28 cellular contexts compared by ENCODE assay signal in the genomic region with DNA sequence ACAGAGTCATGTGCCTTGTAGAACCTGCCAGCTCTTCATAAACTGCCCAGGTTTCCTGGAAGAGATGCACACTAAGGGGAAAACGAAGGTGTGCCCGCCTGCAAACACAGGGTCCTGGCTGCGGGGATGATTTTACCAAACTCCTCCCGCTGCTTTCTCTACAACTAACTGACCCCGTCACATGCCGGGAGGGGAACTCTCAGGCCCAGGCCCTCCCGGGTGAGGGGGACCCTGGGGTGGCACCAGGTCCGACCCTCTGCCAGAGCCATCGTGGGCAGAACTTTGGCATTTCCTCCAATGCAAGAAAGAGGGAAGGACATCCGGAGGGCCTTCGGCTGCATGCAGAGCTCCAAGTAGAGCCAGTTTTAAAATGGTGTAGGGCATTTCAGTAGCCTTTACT. TPM values are rescaled to one million over a fixed set of nuclear protein-coding genes. Genes with fewer than 3 reads are reported as not detected.
DNase-seq lines count a peak whose midpoint lies in the region; ATAC-seq and TF ChIP-seq lines count a peak whose summit lies in the region.
"Had no signal": no experiment of that assay in that cellular context is flagged by ENCODE, and none has a peak within 500 bp of the region (broad histone marks: within the 10 kb centered on the region; RNA-seq: fewer than 3 reads in every experiment).

No MANE protein-coding gene starts in this region.

- H3K36me3 Mint-ChIP-seq in activated CD4-positive, alpha-beta T cell treated with anti-CD3 and anti-CD28 coated beads, Interleukin-2, amount 10 ng/mL, durations not matched to agents 24 days and 14 days (ENCODE audit: low read depth) = no peaks in the 10 kb centered on the region
- H3K36me3 Mint-ChIP-seq: CD8-positive, alpha-beta T cell had no signal

- intact Hi-C loops in stomach (cut with DNase I; ENCODE audit: low total_unique reads) (no loop called here), OCI-LY7 (cut with micrococcal nuclease; ENCODE audit: unreplicated experiment) (no loop called here)
- intact Hi-C loops in activated CD4-positive, alpha-beta T cell treated with anti-CD3 and anti-CD28 coated beads, Interleukin-2, amount 10 ng/mL, durations not matched to agents 24 days and 14 days (cut with micrococcal nuclease) = no loop called here

- H3K9me3 ChIP-seq in stomach (no peaks in the 10 kb centered on the region), OCI-LY7 (ENCODE audit: low read length) (no peaks in the 10 kb centered on the region)
- H3K9me3 ChIP-seq: BLaER1 treated with 17β-estradiol and CSF1 and Interleukin-3, amounts not matched to agents 10 nM and 100 nM; Caco-2; HAP-1; MG63; SJCRH30 had no signal

- H3K36me3 ChIP-seq in stomach (peaks cover 0 to 28% (median 12%) of the 10 kb centered on the region in 4 donors), OCI-LY7 (ENCODE audit: insufficient read depth, low read length) (no peaks in the 10 kb centered on the region)
- H3K36me3 ChIP-seq: BLaER1 treated with 17β-estradiol and CSF1 and Interleukin-3, amounts not matched to agents 10 nM and 100 nM; HAP-1; MG63; SJCRH30 had no signal

- H3K27ac Mint-ChIP-seq in activated CD4-positive, alpha-beta T cell treated with anti-CD3 and anti-CD28 coated beads, Interleukin-2, amount 10 ng/mL, durations not matched to agents 24 days and 14 days = no peak overlapping the region
- H3K27ac Mint-ChIP-seq: CD8-positive, alpha-beta T cell; HFFc6 had no signal

- POLR2A ChIA-PET in OCI-LY7 (lab: Charles Lee) = no interaction called here

- H3K9me2 ChIP-seq in OCI-LY7 (ENCODE audit: insufficient read depth, low read length) = no peaks in the 10 kb centered on the region

- no peaks in the 10 kb centered on the region for H3K4me1 Mint-ChIP-seq in activated CD4-positive, alpha-beta T cell treated with anti-CD3 and anti-CD28 coated beads, Interleukin-2, amount 10 ng/mL, durations not matched to agents 24 days and 14 days

- no peaks in the 10 kb centered on the region for H3K79me2 ChIP-seq in OCI-LY7 (ENCODE audit: insufficient read depth, low read depth, low read length)

- CTCF ChIA-PET in OCI-LY7 (lab: Charles Lee; ENCODE audit: unreplicated experiment) = interaction anchor here (0.5 kb wide), 1 partner anchor 631 kb away, joined by 3 read pairs; no protein-coding TSS in a partner anchor

- H3K4me3 ChIP-seq in stomach = no peak overlapping the region
- no peak overlapping the region for H3K4me3 ChIP-seq in OCI-LY7 (ENCODE audit: low read depth, low read length, poor library complexity, severe bottlenecking)
- H3K4me3 ChIP-seq: BLaER1 treated with 17β-estradiol and CSF1 and Interleukin-3, amounts not matched to agents 10 nM and 100 nM; HAP-1; MG63; PC-9; SJCRH30 had no signal

- no peak for ATAC-seq in HG02981 (IDR thresholded peaks at IDR 0.05; ENCODE audit: unreplicated experiment)
- ATAC-seq: CD8-positive, alpha-beta T cell; Right ventricle myocardium inferior had no signal

- H2AFZ ChIP-seq in OCI-LY7 (ENCODE audit: low read length) = no peak overlapping the region
- H2AFZ ChIP-seq: PC-9 had no signal

- TF ChIP-seq CTCF in VCaP (conservative IDR thresholded peaks at IDR 0.05) = no peak
- TF ChIP-seq CTCF in stomach (IDR thresholded peaks at IDR 0.05) = no peak
- TF ChIP-seq CTCF in OCI-LY7 (conservative IDR thresholded peaks at IDR 0.05; ENCODE audit: low read length) = no peak

- no peak for TF ChIP-seq POLR2A in stomach (IDR thresholded peaks at IDR 0.05)

- H3K27me3 ChIP-seq in stomach = peaks cover 0 to 6% (median 0%) of the 10 kb centered on the region in 3 donors

- H3K9me3 Mint-ChIP-seq in activated CD4-positive, alpha-beta T cell treated with anti-CD3 and anti-CD28 coated beads, Interleukin-2, amount 10 ng/mL, durations not matched to agents 24 days and 14 days = no peaks in the 10 kb centered on the region
- H3K9me3 Mint-ChIP-seq: CD8-positive, alpha-beta T cell; HFFc6 had no signal

- H3K4me1 ChIP-seq in stomach (peaks cover 0 to 8% (median 1%) of the 10 kb centered on the region in 4 donors), OCI-LY7 (ENCODE audit: insufficient read depth, low read length, poor library complexity, severe bottlenecking) (no peaks in the 10 kb centered on the region)
- H3K4me1 ChIP-seq: HAP-1, SJCRH30 had no signal

- DNase-seq in ecto neural progenitor cell (ENCODE audit: low spot score) (peak; percentile 33), mesenteric fat pad (ENCODE audit: low spot score) (peak; percentile 75), stomach (peak; percentile 13), OCI-LY7 (ENCODE audit: low spot score) (no peak), dermis blood vessel endothelial cell (no peak)
- no peak for DNase-seq in activated CD4-positive, alpha-beta T cell treated with anti-CD3 and anti-CD28 coated beads, Interleukin-2, amount 10 ng/mL, durations not matched to agents 24 days and 14 days
- DNase-seq: AML-193; Caco-2; GOT3; HFFc6; KBM-7; MG63; NCI-H1105 treated with DMSO at 0.1 percent for 48 hours; NCI-H1694; NCI-H2029 treated with DMSO at 0.1 percent for 48 hours; NCI-H446 treated with DMSO at 0.1 percent for 48 hours; NCI-H82; NK-92 treated with Interleukin-12 subunit alpha and Interleukin-12 subunit beta, amount 100 ng/mL, for 24 hours; PC-9; SJCRH30 had no signal

- WGBS in stomach, 5 donors = 87 to 95% (median 93%) methylated on average over 10 to 11 of the region's 11 CpGs

- H3K27ac ChIP-seq in VCaP = peak overlapping the region; percentile 72
- H3K27ac ChIP-seq in stomach = no peak overlapping the region
- no peak overlapping the region for H3K27ac ChIP-seq in OCI-LY7 (ENCODE audit: low read depth, low read length, poor library complexity, severe bottlenecking)
- H3K27ac ChIP-seq: BLaER1 treated with 17β-estradiol and CSF1 and Interleukin-3, amounts not matched to agents 10 nM and 100 nM; PC-9; SJCRH30 had no signal

- H3K4me3 Mint-ChIP-seq in activated CD4-positive, alpha-beta T cell treated with anti-CD3 and anti-CD28 coated beads, Interleukin-2, amount 10 ng/mL, durations not matched to agents 24 days and 14 days = no peak overlapping the region
- H3K4me3 Mint-ChIP-seq: CD8-positive, alpha-beta T cell; HFFc6 had no signal

- H3K4me2 ChIP-seq in OCI-LY7 (ENCODE audit: low read length) = no peak overlapping the region
- H3K4me2 ChIP-seq: BLaER1 treated with 17β-estradiol and CSF1 and Interleukin-3, amounts not matched to agents 10 nM and 100 nM; PC-9 had no signal

- no peak for TF ChIP-seq EP300 in stomach (IDR thresholded peaks at IDR 0.05)

- H4K20me1 ChIP-seq in OCI-LY7 (ENCODE audit: insufficient read depth, low read length) = no peaks in the 10 kb centered on the region
- H4K20me1 ChIP-seq: BLaER1 treated with 17β-estradiol and CSF1 and Interleukin-3, amounts not matched to agents 10 nM and 100 nM had no signal

- peaks cover 10% of the 10 kb centered on the region for H3K27me3 Mint-ChIP-seq in activated CD4-positive, alpha-beta T cell treated with anti-CD3 and anti-CD28 coated beads, Interleukin-2, amount 10 ng/mL, durations not matched to agents 24 days and 14 days

- no TSS peak for BruUV-seq in OCI-LY7 (replicated peaks; lab: Mats Ljungman, UMichigan)

RNA-seq across cellular contexts. Expression of a gene that starts 28.6 kb away (rescaled TPM):
- not detected for total RNA-seq in mesenteric fat pad
- 10 to 100 TPM in 4 of 5 donors, 1 to 10 TPM in 1; 6.4 to 93.3 (median 57.1) TPM for total RNA-seq in stomach
- 10 to 100 TPM; 20.3 to 34.3 (median 26.0) TPM for polyA plus RNA-seq in stomach
- total RNA-seq in OCI-LY7 (2014; rRNA removed; shearing (Covaris generic)) = 0.13 and 0.21 TPM in 2 replicates
- not detected in 2 replicates for total RNA-seq in OCI-LY7 (2022)
- not detected in 2 replicates for total RNA-seq in activated CD4-positive, alpha-beta T cell treated with anti-CD3 and anti-CD28 coated beads, Interleukin-2, amount 10 ng/mL, durations not matched to agents 24 days and 14 days
- not detected in 2 replicates for total RNA-seq in dermis blood vessel endothelial cell
- total RNA-seq: CD8-positive, alpha-beta T cell; HFFc6; Right ventricle myocardium inferior; RPMI7951; SJCRH30 had no signal
- polyA plus RNA-seq: AG04450 had no signal

Comparison
In these comparisons a context has a peak if more than half of its experiments do, and no peak if none do; other contexts are left out.
1. DNase-seq: peak in ecto neural progenitor cell (single experiment), mesenteric fat pad (single experiment) and stomach (single experiment); none in OCI-LY7 (single experiment), activated CD4-positive, alpha-beta T cell treated with anti-CD3 and anti-CD28 coated beads, Interleukin-2, amount 10 ng/mL, durations not matched to agents 24 days and 14 days (single experiment) and dermis blood vessel endothelial cell (single experiment).